Comparison of ENCODE assay signal across 7 cellular contexts in the genomic region with DNA sequence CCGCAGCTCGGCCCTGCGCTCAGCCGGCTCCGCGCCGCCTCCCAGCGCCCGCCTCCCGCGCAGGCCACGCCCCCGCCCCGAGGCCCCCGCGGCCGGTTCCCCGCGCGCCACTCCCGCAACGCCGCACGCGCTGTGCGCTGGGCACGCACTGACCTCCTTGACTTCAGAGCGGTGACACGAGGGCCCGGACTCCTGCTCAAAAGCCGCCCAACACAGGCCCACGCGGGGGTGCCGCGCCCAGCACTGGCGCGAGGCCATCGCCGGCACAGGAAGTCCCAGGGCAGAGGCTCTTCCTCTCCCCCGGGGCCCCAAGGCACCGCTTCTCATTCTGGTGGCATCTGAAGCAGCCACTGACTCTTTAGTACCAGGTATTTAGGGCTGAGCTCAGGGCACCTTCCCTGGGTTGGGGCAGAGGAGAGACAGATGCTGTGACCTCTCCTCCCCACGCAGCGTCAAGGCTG. TPM values are rescaled to one million over a fixed set of nuclear protein-coding genes. Genes with fewer than 3 reads are reported as not detected.
A peak's percentile ranks its signal among the peaks of the same experiment; 100 is the strongest.
DNase-seq lines count a peak whose midpoint lies in the region; ATAC-seq, FAIRE-seq and TF ChIP-seq lines count a peak whose summit lies in the region.

No MANE protein-coding gene starts in this region.

- no peak for FAIRE-seq in endothelial cell of umbilical vein (lab: Jason Lieb, UNC)

- H3K79me2 ChIP-seq in endothelial cell of umbilical vein (ENCODE audit: control insufficient read depth, insufficient read depth, low read length), result peaks cover 4% of the 10 kb centered on the region

- no peaks in the 10 kb centered on the region for H4K20me1 ChIP-seq in endothelial cell of umbilical vein (replicated peaks; ENCODE audit: control insufficient read depth, extremely low read depth, insufficient read depth, low read length)

- peak overlapping the region; percentile 17 for H3K4me2 ChIP-seq in endothelial cell of umbilical vein (ENCODE audit: insufficient read depth, low read length)

- peaks cover 45% of the 10 kb centered on the region for H3K4me1 ChIP-seq in endothelial cell of umbilical vein (ENCODE audit: control insufficient read depth, extremely low read depth, insufficient read depth, low read length)
- peaks cover 25 to 52% of the 10 kb centered on the region in 2 donors for H3K4me1 ChIP-seq in muscle layer of duodenum (ENCODE audit: control insufficient read depth in 1 of 2, insufficient read depth in 2 of 2, low read length in 2 of 2)

- H3K27me3 ChIP-seq in endothelial cell of umbilical vein (ENCODE audit: control insufficient read depth in 2 of 2, insufficient read depth in 2 of 2, low read length in 2 of 2) (no peaks in the 10 kb centered on the region), muscle layer of duodenum (ENCODE audit: low read depth, low read length) (no peaks in the 10 kb centered on the region)

- CTCF ChIA-PET in endothelial cell of umbilical vein (lab: Charles Lee), result interaction anchor here (1.2 to 10.5 kb wide), 7 partner anchors 10 to 625 kb away, joined by 5 to 454 read pairs (median 67); a partner anchor contains a TSS

- no peak for TF ChIP-seq POLR2A in endothelial cell of umbilical vein (IDR thresholded peaks at IDR 0.05; ENCODE audit: low read depth, low read length)

- H3K9me3 ChIP-seq in endothelial cell of umbilical vein (replicated peaks; ENCODE audit: control insufficient read depth, insufficient read depth, low read length) (no peaks in the 10 kb centered on the region), muscle layer of duodenum (ENCODE audit: control insufficient read depth in 1 of 2, low read length in 2 of 2) (no peaks in the 10 kb centered on the region)

- DNase-seq in NCI-H345 (lab: John Stamatoyannopoulos, UW) (peak; percentile 63), endothelial cell of umbilical vein (ENCODE audit: low read depth, low spot score) (peak; percentile 30)
- DNase-seq in activated CD8-positive, alpha-beta memory T cell treated with anti-CD3 and anti-CD28 coated beads, Interleukin-2, amount 50 U/mL, for 48 hours, result peak; percentile 86
- peak; percentile 77 for DNase-seq in stimulated activated naive CD8-positive, alpha-beta T cell treated with anti-CD3 and anti-CD28 coated beads, Interleukin-15, Interleukin-2, amounts not matched to agents 100 U/mL and 50 U/mL, for 24 hours

- dilution Hi-C loops in endothelial cell of umbilical vein (cut with MboI; ENCODE audit: extremely low pct_ligation_motif_present, low sequenced_read_pairs), result no loop called here

- POLR2A ChIA-PET in endothelial cell of umbilical vein (lab: Charles Lee), result no interaction called here

- H3K9ac ChIP-seq in endothelial cell of umbilical vein (replicated peaks; ENCODE audit: extremely low read depth, insufficient read depth, low read length), result peak overlapping the region; percentile 41

- TF ChIP-seq CTCF in endothelial cell of umbilical vein (IDR thresholded peaks at IDR 0.05; ENCODE audit: extremely low read depth in 1 of 2, insufficient read depth in 1 of 2, low read depth in 1 of 2, low read length in 2 of 2), result no peak

- intact Hi-C loops in endothelial cell of umbilical vein (cut with micrococcal nuclease), result loop anchor here (1.0 to 10.0 kb wide), 2 partner anchors 19 to 629 kb away; no protein-coding TSS in a partner anchor

- peak overlapping the region; percentile 62 for H2AFZ ChIP-seq in endothelial cell of umbilical vein (ENCODE audit: low read depth, low read length)

- TSS peak; percentile 32 for BruUV-seq in endothelial cell of umbilical vein (replicated peaks; lab: Mats Ljungman, UMichigan)

- H3K36me3 ChIP-seq in endothelial cell of umbilical vein (ENCODE audit: control insufficient read depth in 2 of 2, extremely low read depth in 1 of 2, insufficient read depth in 2 of 2, low read length in 2 of 2), result no peaks in the 10 kb centered on the region
- H3K36me3 ChIP-seq in muscle layer of duodenum (ENCODE audit: control insufficient read depth in 1 of 2, insufficient read depth in 2 of 2, low read length in 2 of 2), result no peaks in the 10 kb centered on the region

- H3K9me1 ChIP-seq in endothelial cell of umbilical vein (replicated peaks; ENCODE audit: control insufficient read depth, extremely low read depth, insufficient read depth, low read length), result no peaks in the 10 kb centered on the region

- ATAC-seq in GM18498 (IDR thresholded peaks at IDR 0.05; ENCODE audit: unreplicated experiment) (peak; percentile 42), HG02571 (IDR thresholded peaks at IDR 0.05; ENCODE audit: unreplicated experiment) (peak; percentile 47)
- peak; percentile 52 for ATAC-seq in stimulated activated naive CD8-positive, alpha-beta T cell treated with anti-CD3 and anti-CD28 coated beads, Interleukin-15, Interleukin-2, amounts not matched to agents 100 U/mL and 50 U/mL, for 24 hours

- H3K4me3 ChIP-seq in endothelial cell of umbilical vein (replicated peaks in 1 of 3; ENCODE audit: insufficient read depth in 1 of 3, low read depth in 1 of 3, low read length in 3 of 3) (peak overlapping the region; percentile 38 to 76 (median 62)), muscle layer of duodenum (ENCODE audit: low read depth in 1 of 2, low read length in 2 of 2) (peak overlapping the region; percentile 41 to 76)

- H3K27ac ChIP-seq in endothelial cell of umbilical vein (ENCODE audit: insufficient read depth, low read depth, low read length) (peak overlapping the region; percentile 11), muscle layer of duodenum (ENCODE audit: low read length) (peak overlapping the region; percentile 47)

TF ChIP-seq in endothelial cell of umbilical vein, 7 proteins besides CTCF, POLR2A, EP300 and RAD21:
- no peak for TF ChIP-seq EZH2 (IDR thresholded peaks at IDR 0.05; ENCODE audit: borderline replicate concordance, low read depth, low read length, severe bottlenecking)
- TF ChIP-seq MYC (IDR thresholded peaks at IDR 0.05; ENCODE audit: low read depth, low read length), result no peak
- no peak for TF ChIP-seq POLR2AphosphoS5 (IDR thresholded peaks at IDR 0.05; ENCODE audit: insufficient read depth, low read depth, low read length)
- TF ChIP-seq, protein P1, sequence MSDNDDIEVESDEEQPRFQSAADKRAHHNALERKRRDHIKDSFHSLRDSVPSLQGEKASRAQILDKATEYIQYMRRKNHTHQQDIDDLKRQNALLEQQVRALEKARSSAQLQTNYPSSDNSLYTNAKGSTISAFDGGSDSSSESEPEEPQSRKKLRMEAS (IDR thresholded peaks at IDR 0.05; ENCODE audit: insufficient read depth, insufficient read length), result no peak

RNA-seq across cellular contexts. Expression of a gene that starts 12.4 kb away (rescaled TPM):
- 71.6 and 77.0 TPM in 2 replicates for total RNA-seq in endothelial cell of umbilical vein
- polyA plus RNA-seq in endothelial cell of umbilical vein, result 18.6 and 23.1 TPM in 2 replicates
- 8.4 and 12.5 TPM in 2 replicates for polyA plus RNA-seq in endothelial cell of umbilical vein (2011; cell fraction: cytosol; rRNA removed)
- 99.5 and 113 TPM in 2 replicates for polyA plus RNA-seq in endothelial cell of umbilical vein (2011; cell fraction: nucleus; rRNA removed)
- 12.0 and 19.5 TPM in 2 replicates for polyA plus RNA-seq in endothelial cell of umbilical vein (2012)
- polyA minus RNA-seq in endothelial cell of umbilical vein, result 16.3 and 28.5 TPM in 2 replicates
- 25.0 TPM for polyA minus RNA-seq in endothelial cell of umbilical vein (2011; cell fraction: cytosol; rRNA and poly(A)+ RNA removed)
- polyA minus RNA-seq in endothelial cell of umbilical vein (2011; cell fraction: nucleus; rRNA and poly(A)+ RNA removed), result 26.9 and 49.0 TPM in 2 replicates

Comparison
In these comparisons a context has a peak if more than half of its experiments do, and no peak if none do; other contexts are left out.
1. Peak in every context shown above with its lines: DNase-seq, ATAC-seq, H3K4me3 ChIP-seq and H3K27ac ChIP-seq.
2. DNase-seq: peak in every context shown above with its lines; median percentile 86 in activated CD8-positive, alpha-beta memory T cell treated with anti-CD3 and anti-CD28 coated beads, Interleukin-2, amount 50 U/mL, for 48 hours; 77 in stimulated activated naive CD8-positive, alpha-beta T cell treated with anti-CD3 and anti-CD28 coated beads, Interleukin-15, Interleukin-2, amounts not matched to agents 100 U/mL and 50 U/mL, for 24 hours; 63 in NCI-H345; 30 in endothelial cell of umbilical vein.